ENCODE assay signal across 8 cellular contexts in genomic region chr17:36601303-36602029, GRCh38. TPM values are rescaled to one million over a fixed set of nuclear protein-coding genes. Genes with fewer than 3 reads are reported as not detected.
A peak's percentile ranks its signal among the peaks of the same experiment; 100 is the strongest.
DNase-seq lines count a peak whose midpoint lies in the region; ATAC-seq lines count a peak whose summit lies in the region.

Gene MRM1 (plus strand): TSS chr17:36601583. CDS start chr17:36601811, 228 bp downstream.

- POLR2A ChIA-PET in CD8-positive, alpha-beta memory T cell (lab: Charles Lee): interaction anchor here (0.8 to 2.4 kb wide), 7 partner anchors 9 to 347 kb away, joined by 3 to 8 read pairs (median 6); partner anchors contain the start of genes AATF, GGNBP2, MYO19 and PIGW

- 0 to 1% methylated on average over 55 to 58 of the region's 60 CpGs for WGBS in mesodermal cell (ENCODE audit: insufficient coverage in 2 of 2), 2 experiments

- peak within 1 kb of the TSS; percentile 76 for H3K27ac ChIP-seq in CD8-positive, alpha-beta memory T cell (ENCODE audit: low read depth, low read length)
- peak within 1 kb of the TSS; percentile 65 for H3K27ac ChIP-seq in mesodermal cell (ENCODE audit: low read depth, low read length, severe bottlenecking)

- H3K9me3 Mint-ChIP-seq in CD8-positive, alpha-beta memory T cell: no peaks in the 10 kb centered on the region
- no peaks in the 10 kb centered on the region for H3K9me3 Mint-ChIP-seq in activated CD8-positive, alpha-beta memory T cell treated with anti-CD3 and anti-CD28 coated beads, Interleukin-2, amount 10 ng/mL, durations not matched to agents 7 days and 5 days (ENCODE audit: low read depth)

- peaks cover 0 to 11% (median 2%) of the 10 kb centered on the region in 3 donors for H3K36me3 Mint-ChIP-seq in CD8-positive, alpha-beta memory T cell
- peaks cover 5% of the 10 kb centered on the region for H3K36me3 Mint-ChIP-seq in activated CD8-positive, alpha-beta memory T cell treated with anti-CD3 and anti-CD28 coated beads, Interleukin-2, amount 10 ng/mL, durations not matched to agents 7 days and 5 days

- H3K27me3 ChIP-seq in CD8-positive, alpha-beta memory T cell (ENCODE audit: insufficient read depth, low read length, poor library complexity, severe bottlenecking): no peaks in the 10 kb centered on the region
- H3K27me3 ChIP-seq in endocrine pancreas (ENCODE audit: control insufficient read depth, insufficient read depth, low read length): no peaks in the 10 kb centered on the region

- peak within 1 kb of the TSS; percentile 89 to 96 (median 94) for H3K27ac Mint-ChIP-seq in CD8-positive, alpha-beta memory T cell
- H3K27ac Mint-ChIP-seq in activated CD8-positive, alpha-beta memory T cell treated with anti-CD3 and anti-CD28 coated beads, Interleukin-2, amount 10 ng/mL, durations not matched to agents 7 days and 5 days: peak within 1 kb of the TSS; percentile 87

- no peaks in the 10 kb centered on the region for H3K9me3 ChIP-seq in CD8-positive, alpha-beta memory T cell (ENCODE audit: low read length)
- no peaks in the 10 kb centered on the region for H3K9me3 ChIP-seq in endocrine pancreas (ENCODE audit: control insufficient read depth, low read length)
- H3K9me3 ChIP-seq in mesodermal cell (ENCODE audit: control insufficient read depth, low read length): no peaks in the 10 kb centered on the region

- H3K4me1 Mint-ChIP-seq in CD8-positive, alpha-beta memory T cell: peaks cover 37 to 49% (median 45%) of the 10 kb centered on the region in 3 donors
- H3K4me1 Mint-ChIP-seq in activated CD8-positive, alpha-beta memory T cell treated with anti-CD3 and anti-CD28 coated beads, Interleukin-2, amount 10 ng/mL, durations not matched to agents 7 days and 5 days: peaks cover 41% of the 10 kb centered on the region

- no peaks in the 10 kb centered on the region for H3K36me3 ChIP-seq in CD8-positive, alpha-beta memory T cell (ENCODE audit: insufficient read depth, low read length)
- H3K36me3 ChIP-seq in endocrine pancreas (ENCODE audit: control insufficient read depth, insufficient read depth, low read length): no peaks in the 10 kb centered on the region
- peaks cover 13% of the 10 kb centered on the region for H3K36me3 ChIP-seq in mesodermal cell (ENCODE audit: control insufficient read depth, insufficient read depth, low read length)

- peak within 1 kb of the TSS; percentile 88 to 94 (median 92) for H3K4me3 Mint-ChIP-seq in CD8-positive, alpha-beta memory T cell
- peak within 1 kb of the TSS; percentile 85 for H3K4me3 Mint-ChIP-seq in activated CD8-positive, alpha-beta memory T cell treated with anti-CD3 and anti-CD28 coated beads, Interleukin-2, amount 10 ng/mL, durations not matched to agents 7 days and 5 days

- H3K27me3 Mint-ChIP-seq in CD8-positive, alpha-beta memory T cell: peaks cover 0 to 2% of the 10 kb centered on the region in 2 donors
- H3K27me3 Mint-ChIP-seq in activated CD8-positive, alpha-beta memory T cell treated with anti-CD3 and anti-CD28 coated beads, Interleukin-2, amount 10 ng/mL, durations not matched to agents 7 days and 5 days: no peaks in the 10 kb centered on the region

- ATAC-seq in GM19455 (IDR thresholded peaks at IDR 0.05; ENCODE audit: unreplicated experiment): peak; percentile 63
- ATAC-seq in activated CD8-positive, alpha-beta memory T cell treated with anti-CD3 and anti-CD28 coated beads, Interleukin-2, amount 10 ng/mL, durations not matched to agents 7 days and 5 days: peak; percentile 92

- peak within 1 kb of the TSS; percentile 97 for H3K4me3 ChIP-seq in CD8-positive, alpha-beta memory T cell (ENCODE audit: low read length)
- peak within 1 kb of the TSS; percentile 11 for H3K4me3 ChIP-seq in endocrine pancreas (ENCODE audit: control insufficient read depth, insufficient read depth, low read length)
- peak within 1 kb of the TSS; percentile 63 for H3K4me3 ChIP-seq in mesodermal cell (ENCODE audit: extremely low read depth, insufficient read depth, low read length, poor library complexity, severe bottlenecking)

- DNase-seq in CD8-positive, alpha-beta memory T cell: peak; percentile 82 to 94 (median 89)
- DNase-seq in HT-29 (ENCODE audit: low spot score) (peak; percentile 99), NOMO-1 treated with dmso at 0.1 percent for 144 hours (lab: John Stamatoyannopoulos, UW; ENCODE audit: unreplicated experiment) (peak; percentile 81)
- DNase-seq in activated CD8-positive, alpha-beta memory T cell treated with anti-CD3 and anti-CD28 coated beads, Interleukin-2, amount 10 ng/mL, durations not matched to agents 7 days and 5 days: peak; percentile 96
- DNase-seq in stimulated activated CD8-positive, alpha-beta memory T cell treated with anti-CD3 and anti-CD28 coated beads, Interleukin-15, amount 100 ng/mL, for 1 hour (ENCODE audit: low read depth): peak; percentile 82

- peak within 1 kb of the TSS; percentile 83 for H3K9ac ChIP-seq in endocrine pancreas (ENCODE audit: control insufficient read depth, insufficient read depth, low read length)

- H3K4me1 ChIP-seq in CD8-positive, alpha-beta memory T cell (ENCODE audit: insufficient read depth, low read length): peaks cover 28% of the 10 kb centered on the region
- H3K4me1 ChIP-seq in endocrine pancreas (ENCODE audit: control insufficient read depth, insufficient read depth, low read length): no peaks in the 10 kb centered on the region
- peaks cover 13% of the 10 kb centered on the region for H3K4me1 ChIP-seq in mesodermal cell (ENCODE audit: control insufficient read depth, insufficient read depth, low read length, poor library complexity, severe bottlenecking)

- CTCF ChIA-PET in CD8-positive, alpha-beta memory T cell (lab: Charles Lee): interaction anchor here (1.2 to 3.9 kb wide), 12 partner anchors 8 to 639 kb away, joined by 3 to 24 read pairs (median 6); partner anchors contain the start of genes MYO19 and PIGW
- CTCF ChIA-PET in activated CD8-positive, alpha-beta memory T cell treated with anti-CD3 and anti-CD28 coated beads, Interleukin-2, amount 10 ng/mL, durations not matched to agents 7 days and 5 days (lab: Charles Lee): interaction anchor here (0.7 to 5.1 kb wide), 18 partner anchors 10 to 772 kb away, joined by 3 to 65 read pairs (median 6); partner anchors contain the start of genes DHRS11, MYO19 and PIGW

RNA-seq across cellular contexts. Expression of gene MRM1, which starts in this region (rescaled TPM):
- total RNA-seq in CD8-positive, alpha-beta memory T cell: 10 to 100 TPM; 24.7 to 24.9 TPM
- polyA plus RNA-seq in CD8-positive, alpha-beta memory T cell: 5.3 TPM
- 25.6 and 28.3 TPM in 2 replicates for total RNA-seq in HT-29 (2014; rRNA removed; shearing (Covaris generic))
- 10 to 100 TPM; 13.6 to 17.0 TPM for total RNA-seq in activated CD8-positive, alpha-beta memory T cell treated with anti-CD3 and anti-CD28 coated beads, Interleukin-2, amount 10 ng/mL, durations not matched to agents 7 days and 5 days
- 2.0 TPM for polyA plus RNA-seq in mesodermal cell (2013, experiment 1 of 2)
- 1.1 TPM for polyA plus RNA-seq in mesodermal cell (2013, experiment 2 of 2)

Comparison
In these comparisons a context has a peak if more than half of its experiments do, and no peak if none do; other contexts are left out.
1. Peak in every context shown above with its lines: DNase-seq, ATAC-seq, H3K4me3 ChIP-seq and H3K27ac ChIP-seq.
2. H3K4me3 ChIP-seq: peak in every context shown above with its lines; median percentile 97 in CD8-positive, alpha-beta memory T cell; 63 in mesodermal cell; 11 in endocrine pancreas.